1 cellular context compared by ENCODE assay signal in genomic region chr15:90343391-90343790, GRCh38.
TF ChIP-seq lines count a peak whose summit lies in the region.

No MANE protein-coding gene starts in this region.

TF ChIP-seq in GM12878, 131 proteins besides CTCF, POLR2A, EP300 and RAD21:
- TF ChIP-seq BCL3 (IDR thresholded peaks at IDR 0.05; ENCODE audit: borderline replicate concordance, insufficient read depth, low read depth, low read length, poor library complexity, severe bottlenecking) (peak; percentile 25), TCF7 (IDR thresholded peaks at IDR 0.05; ENCODE audit: borderline replicate concordance) (no peak), NRF1 (conservative IDR thresholded peaks at IDR 0.05; ENCODE audit: low read depth, low read length) (no peak), ATF2 (IDR thresholded peaks at IDR 0.05; ENCODE audit: low read length) (no peak)
